ENCODE assay signal across 8 cellular contexts in genomic region chr7:36037121-36037662, GRCh38.
DNase-seq lines count a peak whose midpoint lies in the region; ATAC-seq lines count a peak whose summit lies in the region.

No MANE protein-coding gene starts in this region.

- no peak overlapping the region for H3K27ac Mint-ChIP-seq in T-helper 17 cell

- peaks cover 26% of the 10 kb centered on the region for H3K27me3 Mint-ChIP-seq in T-helper 17 cell

- in situ Hi-C loops in ACHN (cut with HindIII; ENCODE audit: low pct_ligation_motif_present, low pct_unique_long_range_greater_than_20kb, low sequenced_read_pairs), result no loop called here

- no peak overlapping the region for H3K4me3 Mint-ChIP-seq in T-helper 17 cell

- peak; percentile 23 for ATAC-seq in T-helper 17 cell

- peak; percentile 90 for DNase-seq in GF-D8 (lab: John Stamatoyannopoulos, UW)
- no peak for DNase-seq in T-helper 17 cell
- DNase-seq in globus pallidus (ENCODE audit: low spot score), result peak; percentile 76
- peak; percentile 22 for DNase-seq in retina
- no peak for DNase-seq in NCI-H774 (lab: John Stamatoyannopoulos, UW)
- DNase-seq in stimulated activated CD4-positive, alpha-beta T cell treated with anti-CD3 and anti-CD28 coated beads, Interleukin-12 subunit alpha, Interleukin-12 subunit beta, amount 100 ng/mL, for 4 hours, result no peak
- DNase-seq in stimulated activated CD4-positive, alpha-beta T cell treated with anti-CD3 and anti-CD28 coated beads, Interleukin-4, amount 100 ng/mL, for 4 hours, result no peak
- no peak for DNase-seq in ACHN

- no peaks in the 10 kb centered on the region for H3K9me3 ChIP-seq in T-helper 17 cell (ENCODE audit: control insufficient read depth, low read length, poor library complexity, severe bottlenecking)

- peaks cover 11% of the 10 kb centered on the region for H3K4me1 Mint-ChIP-seq in T-helper 17 cell

- H3K36me3 Mint-ChIP-seq in T-helper 17 cell (ENCODE audit: low read depth), result peaks cover 3% of the 10 kb centered on the region

Comparison
In these comparisons a context has a peak if more than half of its experiments do, and no peak if none do; other contexts are left out.
1. DNase-seq: peak in GF-D8 (single experiment), globus pallidus (single experiment) and retina (single experiment); none in T-helper 17 cell (0 of 3), NCI-H774 (single experiment), stimulated activated CD4-positive, alpha-beta T cell treated with anti-CD3 and anti-CD28 coated beads, Interleukin-12 subunit alpha, Interleukin-12 subunit beta, amount 100 ng/mL, for 4 hours (single experiment), stimulated activated CD4-positive, alpha-beta T cell treated with anti-CD3 and anti-CD28 coated beads, Interleukin-4, amount 100 ng/mL, for 4 hours (0 of 2) and ACHN (single experiment).